In the genomic region with DNA sequence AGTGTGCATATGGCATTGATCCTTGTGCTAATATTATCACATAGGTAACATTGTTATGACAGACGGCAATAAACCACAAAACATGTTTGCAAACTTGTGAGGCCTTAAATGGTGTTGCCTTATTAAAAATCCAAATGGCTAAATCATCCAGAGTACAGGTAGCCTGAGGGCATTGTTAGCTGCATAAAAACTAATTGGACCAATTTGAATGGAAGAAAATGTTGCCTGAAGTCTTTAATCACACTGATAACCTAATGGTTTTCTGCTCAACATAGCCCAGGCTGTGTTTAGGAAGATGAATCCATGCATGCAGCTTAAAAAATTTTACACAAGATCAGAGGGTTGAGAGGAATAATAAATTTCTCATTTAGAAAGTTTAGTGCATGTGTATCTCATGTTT, we compare ENCODE assay signal across 23 cellular contexts. TPM values are rescaled to one million over a fixed set of nuclear protein-coding genes. Genes with fewer than 3 reads are reported as not detected.
DNase-seq lines count a peak whose midpoint lies in the region; ATAC-seq and TF ChIP-seq lines count a peak whose summit lies in the region.
"Had no signal": no experiment of that assay in that cellular context is flagged by ENCODE, and none has a peak within 500 bp of the region (broad histone marks: within the 10 kb centered on the region; RNA-seq: fewer than 3 reads in every experiment).

No MANE protein-coding gene starts in this region.

- H3K4me1 ChIP-seq in BE2C (no peaks in the 10 kb centered on the region), heart left ventricle (no peaks in the 10 kb centered on the region)

- no peaks in the 10 kb centered on the region for H3K36me3 ChIP-seq in BE2C
- peaks cover 0 to 3% (median 0%) of the 10 kb centered on the region in 9 donors for H3K36me3 ChIP-seq in heart left ventricle

- H3K27ac ChIP-seq in heart left ventricle = no peak overlapping the region
- H3K27ac ChIP-seq: 22Rv1, KMS-11, RWPE1, SK-N-MC had no signal

- 81 to 89% (median 86%) methylated on average over 1 of the region's 1 CpG for WGBS in heart left ventricle, 4 donors

- no peaks in the 10 kb centered on the region for H3K9me3 ChIP-seq in BE2C
- H3K9me3 ChIP-seq in heart left ventricle = peaks cover 0 to 4% (median 0%) of the 10 kb centered on the region in 12 donors

- no peaks in the 10 kb centered on the region for H3K9me3 Mint-ChIP-seq in activated T-helper 1 cell treated with anti-CD3 and anti-CD28 coated beads, Interleukin-12 subunit alpha, Interleukin-12 subunit beta, Interleukin-2, Interleukin-4 antibody, amounts not matched to agents 30 ng/mL and 10 ng/mL and 1 ng/mL, durations not matched to agents 14 hours and 24 hours and 36 hours
- H3K9me3 Mint-ChIP-seq: CD8-positive, alpha-beta T cell; T-helper 2 cell treated with Interferon-gamma antibody and Interleukin-4, amounts not matched to agents 5 μg/mL and 100 μg/mL, for 36 hours had no signal

- H3K4me3 ChIP-seq in BE2C (ENCODE audit: low read depth, low read length) (no peak overlapping the region), heart left ventricle (no peak overlapping the region)
- H3K4me3 ChIP-seq: SK-N-MC had no signal

- no peak overlapping the region for H3K27ac Mint-ChIP-seq in activated T-helper 1 cell treated with anti-CD3 and anti-CD28 coated beads, Interleukin-12 subunit alpha, Interleukin-12 subunit beta, Interleukin-2, Interleukin-4 antibody, amounts not matched to agents 30 ng/mL and 10 ng/mL and 1 ng/mL, durations not matched to agents 14 hours and 24 hours and 36 hours
- H3K27ac Mint-ChIP-seq: CD8-positive, alpha-beta T cell; T-helper 2 cell treated with Interferon-gamma antibody and Interleukin-4, amounts not matched to agents 5 μg/mL and 100 μg/mL, for 36 hours had no signal

- H3K27me3 ChIP-seq in BE2C = no peaks in the 10 kb centered on the region
- H3K27me3 ChIP-seq in heart left ventricle = no peaks in the 10 kb centered on the region

- no peak for TF ChIP-seq CTCF in BE2C (IDR thresholded peaks at IDR 0.05; ENCODE audit: low read depth, low read length)
- no peak for TF ChIP-seq CTCF in heart left ventricle (IDR thresholded peaks at IDR 0.05)

- ATAC-seq in heart left ventricle = no peak
- ATAC-seq: CD8-positive, alpha-beta T cell had no signal

- TF ChIP-seq POLR2A in heart left ventricle (IDR thresholded peaks at IDR 0.05) = no peak

- H3K4me3 Mint-ChIP-seq in activated T-helper 1 cell treated with anti-CD3 and anti-CD28 coated beads, Interleukin-12 subunit alpha, Interleukin-12 subunit beta, Interleukin-2, Interleukin-4 antibody, amounts not matched to agents 30 ng/mL and 10 ng/mL and 1 ng/mL, durations not matched to agents 14 hours and 24 hours and 36 hours = no peak overlapping the region
- H3K4me3 Mint-ChIP-seq: CD8-positive, alpha-beta T cell; T-helper 2 cell treated with Interferon-gamma antibody and Interleukin-4, amounts not matched to agents 5 μg/mL and 100 μg/mL, for 36 hours had no signal

- intact Hi-C loops in activated T-helper 1 cell treated with anti-CD3 and anti-CD28 coated beads, Interleukin-12 subunit alpha, Interleukin-12 subunit beta, Interleukin-2, Interleukin-4 antibody, amounts not matched to agents 30 ng/mL and 10 ng/mL and 1 ng/mL, durations not matched to agents 14 hours and 24 hours and 36 hours (cut with micrococcal nuclease) = no loop called here
- intact Hi-C loops in heart left ventricle (cut with DNase I) = no loop called here

- peak; percentile 66 for DNase-seq in DMS153 (lab: John Stamatoyannopoulos, UW)
- no peak for DNase-seq in DMS153 treated with DMSO at 0.1 percent for 48 hours (lab: John Stamatoyannopoulos, UW; ENCODE audit: unreplicated experiment)
- DNase-seq in BE2C = peak; percentile 6
- peak; percentile 51 for DNase-seq in NCI-H1436 treated with DMSO at 0.1 percent for 48 hours (lab: John Stamatoyannopoulos, UW)
- peak; percentile 95 for DNase-seq in NCI-H69 (lab: John Stamatoyannopoulos, UW)
- DNase-seq in activated T-helper 1 cell treated with anti-CD3 and anti-CD28 coated beads, Interleukin-12 subunit alpha, Interleukin-12 subunit beta, Interleukin-2, Interleukin-4 antibody, amounts not matched to agents 30 ng/mL and 10 ng/mL and 1 ng/mL, durations not matched to agents 14 hours and 24 hours and 36 hours (ENCODE audit: low spot score) = no peak
- DNase-seq in heart left ventricle = no peak
- no peak for DNase-seq in stimulated activated CD4-positive, alpha-beta T cell treated with anti-CD3 and anti-CD28 coated beads, Interleukin-2, amount 100 ng/mL, for 24 hours
- DNase-seq: C1 segment of cervical spinal cord; Calu3; CD8-positive, alpha-beta T cell; DMS79; H7; IMR-90; NCI-H1092 treated with DMSO at 0.1 percent for 48 hours; NCI-H2029 treated with DMSO at 0.1 percent for 48 hours; NCI-H226; NCI-H510A treated with DMSO at 0.1 percent for 48 hours had no signal

- H3K36me3 Mint-ChIP-seq in activated T-helper 1 cell treated with anti-CD3 and anti-CD28 coated beads, Interleukin-12 subunit alpha, Interleukin-12 subunit beta, Interleukin-2, Interleukin-4 antibody, amounts not matched to agents 30 ng/mL and 10 ng/mL and 1 ng/mL, durations not matched to agents 14 hours and 24 hours and 36 hours (ENCODE audit: low read depth) = no peaks in the 10 kb centered on the region
- H3K36me3 Mint-ChIP-seq: CD8-positive, alpha-beta T cell had no signal

- no peaks in the 10 kb centered on the region for H3K27me3 Mint-ChIP-seq in activated T-helper 1 cell treated with anti-CD3 and anti-CD28 coated beads, Interleukin-12 subunit alpha, Interleukin-12 subunit beta, Interleukin-2, Interleukin-4 antibody, amounts not matched to agents 30 ng/mL and 10 ng/mL and 1 ng/mL, durations not matched to agents 14 hours and 24 hours and 36 hours (ENCODE audit: insufficient read depth)

- no peaks in the 10 kb centered on the region for H3K4me1 Mint-ChIP-seq in activated T-helper 1 cell treated with anti-CD3 and anti-CD28 coated beads, Interleukin-12 subunit alpha, Interleukin-12 subunit beta, Interleukin-2, Interleukin-4 antibody, amounts not matched to agents 30 ng/mL and 10 ng/mL and 1 ng/mL, durations not matched to agents 14 hours and 24 hours and 36 hours (ENCODE audit: low read depth)

RNA-seq across cellular contexts. Expression of gene LRRC53, which starts 19.4 kb away (rescaled TPM):
- polyA plus RNA-seq in BE2C (2012; ENCODE audit: insufficient read depth, insufficient read length, low read depth) = 0.11 TPM
- total RNA-seq in activated T-helper 1 cell treated with anti-CD3 and anti-CD28 coated beads, Interleukin-12 subunit alpha, Interleukin-12 subunit beta, Interleukin-2, Interleukin-4 antibody, amounts not matched to agents 30 ng/mL and 10 ng/mL and 1 ng/mL, durations not matched to agents 14 hours and 24 hours and 36 hours = not detected in 2 replicates
- total RNA-seq in heart left ventricle = under 1 TPM in 2 of 9 donors, not detected in 7; 0.06 to 0.09 TPM
- under 1 TPM in 1 of 2 donors, not detected in 1; 0.04 TPM for polyA plus RNA-seq in heart left ventricle
- total RNA-seq: Calu3; CD8-positive, alpha-beta T cell; H7; IMR-90 had no signal
- polyA plus RNA-seq: IMR-90 had no signal

Comparison
In these comparisons a context has a peak if more than half of its experiments do, and no peak if none do; other contexts are left out.
1. DNase-seq: peak in DMS153 (single experiment), BE2C (single experiment), NCI-H1436 treated with DMSO at 0.1 percent for 48 hours (single experiment) and NCI-H69 (single experiment); none in DMS153 treated with DMSO at 0.1 percent for 48 hours (single experiment), activated T-helper 1 cell treated with anti-CD3 and anti-CD28 coated beads, Interleukin-12 subunit alpha, Interleukin-12 subunit beta, Interleukin-2, Interleukin-4 antibody, amounts not matched to agents 30 ng/mL and 10 ng/mL and 1 ng/mL, durations not matched to agents 14 hours and 24 hours and 36 hours (single experiment), heart left ventricle (0 of 5) and stimulated activated CD4-positive, alpha-beta T cell treated with anti-CD3 and anti-CD28 coated beads, Interleukin-2, amount 100 ng/mL, for 24 hours (0 of 2).